Comparison of ENCODE assay signal across 17 cellular contexts in genomic region chr12:130568041-130568440, GRCh38.
DNase-seq lines count a peak whose midpoint lies in the region; ATAC-seq, FAIRE-seq and TF ChIP-seq lines count a peak whose summit lies in the region.
"Had no signal": no experiment of that assay in that cellular context is flagged by ENCODE, and none has a peak within 500 bp of the region (broad histone marks: within the 10 kb centered on the region; RNA-seq: fewer than 3 reads in every experiment).

No MANE protein-coding gene starts in this region.

- H3K4me3 ChIP-seq in BLaER1 (no peak overlapping the region), GM12878 (no peak overlapping the region), HepG2 (replicated peaks in 1 of 3; ENCODE audit: insufficient read depth in 1 of 3, low read depth in 2 of 3, low read length in 3 of 3) (no peak overlapping the region)
- H3K4me3 ChIP-seq: A549 had no signal

- H3K27me3 ChIP-seq in BLaER1 (no peaks in the 10 kb centered on the region; the same call in none of the 2 replicates), GM12878 (replicated peaks in 1 of 2; ENCODE audit: control insufficient read depth in 2 of 2, insufficient read depth in 2 of 2, low read length in 1 of 2) (no peaks in the 10 kb centered on the region), HepG2 (ENCODE audit: control insufficient read depth in 1 of 2, insufficient read depth in 2 of 2, low read length in 2 of 2) (peaks cover 4 to 17% of the 10 kb centered on the region in 2 experiments; a peak in 4 of 5 replicates)

- ATAC-seq in GM18868 (IDR thresholded peaks at IDR 0.05; ENCODE audit: unreplicated experiment) (peak; percentile 46), GM12878 (no peak), HG02840 (IDR thresholded peaks at IDR 0.05; ENCODE audit: low FRiP score, unreplicated experiment) (no peak), HepG2 (no peak)
- ATAC-seq: A549; CD8-positive, alpha-beta T cell had no signal

- POLR2A ChIA-PET in GM12878 (lab: Charles Lee) (interaction anchor here (0.9 kb wide), 1 partner anchor 21 kb away, joined by 3 read pairs; no protein-coding TSS in a partner anchor), HepG2 (lab: Yijun Ruan, JAX) (no interaction called here)

- TF ChIP-seq RAD21 in GM12878 (IDR thresholded peaks at IDR 0.05; ENCODE audit: insufficient read depth, low read depth, low read length): no peak
- no peak for TF ChIP-seq RAD21 in HepG2 (CRISPR knock-in tag; IDR thresholded peaks at IDR 0.05)

- CTCF ChIA-PET in GM12878 (lab: Yijun Ruan, JAX): no interaction called here
- CTCF ChIA-PET in HepG2 (lab: Yijun Ruan, JAX; ENCODE audit: low intra/inter-chr PET ratio, low total read pairs): no interaction called here

- TF ChIP-seq EP300 in GM12878 (IDR thresholded peaks at IDR 0.05; ENCODE audit: borderline replicate concordance in 1 of 2, control insufficient read depth in 1 of 2, low read depth in 2 of 2, low read length in 2 of 2) (no peak), HepG2 (IDR thresholded peaks at IDR 0.05; ENCODE audit: low read depth in 2 of 2, low read length in 2 of 2) (no peak), HepG2 (CRISPR knock-in tag; IDR thresholded peaks at IDR 0.05; ENCODE audit: borderline replicate concordance) (no peak)

- in situ Hi-C loops in GM12878 (cut with MboI) (no loop called here), HepG2 (cut with HindIII; ENCODE audit: extremely low pct_ligation_motif_present, low pct_unique_long_range_greater_than_20kb) (no loop called here)

- H4K20me1 ChIP-seq in BLaER1 (peaks cover 17% of the 10 kb centered on the region; the same call in 1 of the 2 replicates), GM12878 (ENCODE audit: control insufficient read depth, insufficient read depth) (no peaks in the 10 kb centered on the region), HepG2 (ENCODE audit: insufficient read depth, low read length) (no peaks in the 10 kb centered on the region)

- H3K4me1 ChIP-seq in BLaER1 (peaks cover 56% of the 10 kb centered on the region), GM12878 (ENCODE audit: control insufficient read depth, insufficient read depth, low read length) (peaks cover 4% of the 10 kb centered on the region; the same call in 1 of the 2 replicates), HepG2 (ENCODE audit: insufficient read depth, low read length) (no peaks in the 10 kb centered on the region)
- H3K4me1 ChIP-seq: A549, Caco-2 had no signal

- 0% methylated on average over 2 of the region's 2 CpGs for WGBS in GM12878 (ENCODE audit: insufficient coverage, insufficient replicate concordance, low lambda C conversion rate, missing lambda C conversion rate)
- 0% methylated on average over 1 of the region's 2 CpGs for WGBS in HepG2 (ENCODE audit: low lambda C conversion rate)

- BruUV-seq in GM12878 (replicated peaks; lab: Mats Ljungman, UMichigan) (no TSS peak), HepG2 (replicated peaks; lab: Mats Ljungman, UMichigan) (no TSS peak)

- TF ChIP-seq POLR2A in GM12878 (IDR thresholded peaks at IDR 0.05; ENCODE audit: low read depth, low read length): no peak
- TF ChIP-seq POLR2A in HepG2 (IDR thresholded peaks at IDR 0.05; ENCODE audit: insufficient read depth in 1 of 2, low read depth in 2 of 2, low read length in 2 of 2): no peak

- DNase-seq in GM12878 (ENCODE audit: low read depth, low spot score): no peak
- no peak for DNase-seq in HepG2 (ENCODE audit: low spot score)
- DNase-seq: AML-193; Caco-2; Calu3; CD4-positive, alpha-beta T cell; CD8-positive, alpha-beta T cell; DMS79 treated with DMSO at 0.1 percent for 48 hours; GF-D8 had no signal

- no peak for FAIRE-seq in GM12878 (lab: Jason Lieb, UNC)
- no peak for FAIRE-seq in HepG2 (lab: Jason Lieb, UNC)
- FAIRE-seq: A549, D721Med, G401.6 had no signal

- H3K79me2 ChIP-seq in GM12878 (ENCODE audit: control insufficient read depth, insufficient read depth, low read length) (no peaks in the 10 kb centered on the region), HepG2 (ENCODE audit: insufficient read depth, low read length) (no peaks in the 10 kb centered on the region)

- H3K27ac ChIP-seq in BLaER1: no peak overlapping the region
- H3K27ac ChIP-seq in GM12878 (ENCODE audit: control insufficient read depth, insufficient read depth): 0 out of 2 replicates have a peak overlapping the region, but pooled peaks have one; percentile 24
- no peak overlapping the region for H3K27ac ChIP-seq in HepG2 (ENCODE audit: extremely low read length, insufficient read depth, low read length)
- H3K27ac ChIP-seq: 22Rv1, A549, C4-2B had no signal

- H3K36me3 ChIP-seq in BLaER1 (no peaks in the 10 kb centered on the region), GM12878 (ENCODE audit: control insufficient read depth in 2 of 2, insufficient read depth in 2 of 2, low read length in 1 of 2) (no peaks in the 10 kb centered on the region), HepG2 (replicated peaks in 1 of 2; ENCODE audit: control insufficient read depth in 1 of 2, insufficient read depth in 2 of 2, low read length in 2 of 2) (no peaks in the 10 kb centered on the region)

- intact Hi-C loops in GM12878 (cut with micrococcal nuclease; ENCODE audit: unreplicated experiment) (no loop called here), HepG2 (cut with micrococcal nuclease; ENCODE audit: unreplicated experiment) (no loop called here)

- H3K9me3 ChIP-seq in BLaER1 (peaks cover 26% of the 10 kb centered on the region), GM12878 (replicated peaks; ENCODE audit: control insufficient read depth, insufficient read depth, low read length) (peaks cover 8% of the 10 kb centered on the region), HepG2 (ENCODE audit: low read length) (peaks cover 13% of the 10 kb centered on the region)
- H3K9me3 ChIP-seq: Caco-2 had no signal

- H2AFZ ChIP-seq in GM12878 (ENCODE audit: control insufficient read depth, low read depth, low read length) (no peak overlapping the region), HepG2 (ENCODE audit: low read length) (no peak overlapping the region)

- RAD21 ChIA-PET in GM12878 (lab: Charles Lee; ENCODE audit: unreplicated experiment): interaction anchor here (0.8 to 2.0 kb wide), 5 partner anchors 9 to 149 kb away, joined by 3 to 9 read pairs (median 3); no protein-coding TSS in a partner anchor

- TF ChIP-seq CTCF in GM12878 (IDR thresholded peaks at IDR 0.05 in 2 of 3, conservative IDR thresholded peaks at IDR 0.05 in 1 of 3; ENCODE audit: control insufficient read depth in 2 of 3, extremely low read depth in 1 of 3, insufficient read depth in 1 of 3, low read depth in 3 of 3, low read length in 3 of 3) (no peak), HepG2 (CRISPR knock-in tag; IDR thresholded peaks at IDR 0.05) (no peak)

- SMC1A ChIA-PET in GM12878 (lab: Charles Lee; ENCODE audit: uncharacterized antibody, unreplicated experiment): interaction anchor here (0.7 to 2.2 kb wide), 5 partner anchors 9 to 603 kb away, joined by 3 to 12 read pairs (median 3); no protein-coding TSS in a partner anchor

- H3K4me2 ChIP-seq in BLaER1: peak overlapping the region; percentile 58
- no peak overlapping the region for H3K4me2 ChIP-seq in GM12878 (ENCODE audit: control insufficient read depth, insufficient read depth)
- H3K4me2 ChIP-seq in HepG2 (ENCODE audit: low read depth, low read length): no peak overlapping the region
- H3K4me2 ChIP-seq: A549 had no signal

- H3K9ac ChIP-seq in BLaER1: no peak overlapping the region
- H3K9ac ChIP-seq in GM12878 (ENCODE audit: control insufficient read depth, insufficient read depth, low read length): no peak overlapping the region
- H3K9ac ChIP-seq in HepG2 (ENCODE audit: insufficient read depth, low read depth, low read length): no peak overlapping the region

TF ChIP-seq in GM12878, 131 proteins besides CTCF, POLR2A, EP300 and RAD21:
- 0 out of 2 replicates have a peak, but pooled peaks have one; percentile 19 for TF ChIP-seq TCF12 (IDR thresholded peaks at IDR 0.05; ENCODE audit: low read depth, low read length)
- TF ChIP-seq MEF2B (IDR thresholded peaks at IDR 0.05; ENCODE audit: partially characterized antibody, poor library complexity, severe bottlenecking): peak; percentile 91
- no peak for TF ChIP-seq BMI1 (IDR thresholded peaks at IDR 0.05; ENCODE audit: borderline replicate concordance)
- TF ChIP-seq ATF2 (IDR thresholded peaks at IDR 0.05; ENCODE audit: low read length): 0 out of 2 replicates have a peak, but pooled peaks have one; percentile 25
TF ChIP-seq in GM12878: peak in this region for 3.

TF ChIP-seq in HepG2, 621 proteins besides CTCF, POLR2A, EP300 and RAD21:
- no peak for TF ChIP-seq SKI (IDR thresholded peaks at IDR 0.05; ENCODE audit: partially characterized antibody)
- TF ChIP-seq PPARG (CRISPR knock-in tag; conservative IDR thresholded peaks at IDR 0.05): no peak
- no peak for TF ChIP-seq FOSL2 (CRISPR knock-in tag; IDR thresholded peaks at IDR 0.05)
- no peak for TF ChIP-seq ZBTB7A (CRISPR knock-in tag; IDR thresholded peaks at IDR 0.05)
- TF ChIP-seq TP53 (CRISPR knock-in tag; conservative IDR thresholded peaks at IDR 0.05): no peak
